38 cellular contexts compared by ENCODE assay signal in genomic region chr3:138771585-138771984, GRCh38.
"Had no signal": no experiment of that assay in that cellular context is flagged by ENCODE, and none has a peak within 500 bp of the region (broad histone marks: within the 10 kb centered on the region; RNA-seq: fewer than 3 reads in every experiment).

No MANE protein-coding gene starts in this region.

- H3K27ac ChIP-seq: adrenal gland, ascending aorta, body of pancreas, brain microvascular endothelial cell, breast epithelium, cardiac muscle cell had no signal

- H3K4me3 Mint-ChIP-seq: activated naive CD4-positive, alpha-beta T cell treated with anti-CD3 and anti-CD28 coated beads for 36 hours; activated naive CD4-positive, alpha-beta T cell treated with anti-CD3 and anti-CD28 coated beads, Interleukin-2, amount 10 ng/mL, durations not matched to agents 7 days and 5 days; activated naive CD4-positive, alpha-beta T cell treated with anti-CD3 and anti-CD28 coated beads, Interleukin-2, amount 50 U/mL, for 24 hours; activated naive CD8-positive, alpha-beta T cell; activated naive CD8-positive, alpha-beta T cell treated with anti-CD3 and anti-CD28 coated beads for 36 hours; activated naive CD8-positive, alpha-beta T cell treated with anti-CD3 and anti-CD28 coated beads, Interleukin-2, amount 10 ng/mL, durations not matched to agents 7 days and 5 days; activated naive CD8-positive, alpha-beta T cell treated with anti-CD3 and anti-CD28 coated beads, Interleukin-2, amount 50 U/mL, for 24 hours; activated T-cell treated with anti-CD3 and anti-CD28 coated beads, Interleukin-2, amount 50 U/mL, for 24 hours; activated T-cell treated with anti-CD3 and anti-CD28 coated beads, Interleukin-2, amount 50 U/mL, for 4 hours; activated T-cell treated with anti-CD3 and anti-CD28 coated beads, Interleukin-2, amount 50 U/mL, for 72 hours; activated T-helper 1 cell treated with anti-CD3 and anti-CD28 coated beads, Interleukin-12 subunit alpha, Interleukin-12 subunit beta, Interleukin-2, Interleukin-4 antibody, amounts not matched to agents 30 ng/mL and 10 ng/mL and 1 ng/mL, durations not matched to agents 14 hours and 24 hours and 36 hours; activated T-helper 17 cell treated with anti-CD3 and anti-CD28 coated beads, Interleukin-2, amount 50 U/mL, for 72 hours; brain; central memory CD8-positive, alpha-beta T cell had no signal

- H3K36me3 ChIP-seq: adrenal gland, brain microvascular endothelial cell, breast epithelium, cardiac muscle cell had no signal

- H3K4me3 ChIP-seq: adrenal gland, ascending aorta, body of pancreas, breast epithelium, cardiac muscle cell had no signal

- H3K4me1 Mint-ChIP-seq: central memory CD8-positive, alpha-beta T cell had no signal

- H3K9me3 Mint-ChIP-seq: activated naive CD4-positive, alpha-beta T cell treated with anti-CD3 and anti-CD28 coated beads, Interleukin-2, amount 50 U/mL, for 24 hours; activated naive CD4-positive, alpha-beta T cell treated with anti-CD3 and anti-CD28 coated beads, Interleukin-2, amount 50 U/mL, for 72 hours; activated naive CD8-positive, alpha-beta T cell treated with anti-CD3 and anti-CD28 coated beads for 36 hours; activated naive CD8-positive, alpha-beta T cell treated with anti-CD3 and anti-CD28 coated beads, Interleukin-2, amount 50 U/mL, for 24 hours; activated T-cell treated with anti-CD3 and anti-CD28 coated beads, Interleukin-2, amount 50 U/mL, for 24 hours; activated T-cell treated with anti-CD3 and anti-CD28 coated beads, Interleukin-2, amount 50 U/mL, for 4 hours; activated T-helper 17 cell treated with anti-CD3 and anti-CD28 coated beads, Interleukin-2, amount 50 U/mL, for 72 hours; central memory CD8-positive, alpha-beta T cell had no signal

- DNase-seq: activated effector memory CD4-positive, alpha-beta T cell treated with anti-CD3 and anti-CD28 coated beads, Interleukin-2, amount 50 U/mL, for 16 hours; activated effector memory CD4-positive, alpha-beta T cell treated with Interleukin-2 at 50 U/mL for 16 hours; activated gamma-delta T cell treated with Interleukin-2 at 50 U/mL for 16 hours; activated naive CD4-positive, alpha-beta T cell; activated naive CD4-positive, alpha-beta T cell treated with anti-CD3 and anti-CD28 coated beads for 36 hours; activated naive CD4-positive, alpha-beta T cell treated with anti-CD3 and anti-CD28 coated beads, Interleukin-2, amount 10 ng/mL, durations not matched to agents 7 days and 5 days; activated naive CD4-positive, alpha-beta T cell treated with anti-CD3 and anti-CD28 coated beads, Interleukin-2, amount 50 U/mL, for 16 hours; activated naive CD4-positive, alpha-beta T cell treated with Interleukin-2 at 50 U/mL for 16 hours; activated naive CD8-positive, alpha-beta T cell treated with anti-CD3 and anti-CD28 coated beads for 36 hours; activated naive CD8-positive, alpha-beta T cell treated with anti-CD3 and anti-CD28 coated beads, Interleukin-2, amount 10 ng/mL, durations not matched to agents 7 days and 5 days; activated naive CD8-positive, alpha-beta T cell treated with anti-CD3 and anti-CD28 coated beads, Interleukin-2, amount 50 U/mL, for 24 hours; activated T-cell treated with anti-CD3 and anti-CD28 coated beads, Interleukin-2, amount 50 U/mL, for 24 hours; activated T-cell treated with anti-CD3 and anti-CD28 coated beads, Interleukin-2, amount 50 U/mL, for 4 hours; activated T-cell treated with anti-CD3 and anti-CD28 coated beads, Interleukin-2, amount 50 U/mL, for 48 hours; activated T-cell treated with anti-CD3 and anti-CD28 coated beads, Interleukin-2, amount 50 U/mL, for 72 hours; adrenal gland; amniotic stem cell; amygdala; anterior cingulate cortex; aorta; body of pancreas; brain microvascular endothelial cell; caudate nucleus; central memory CD4-positive, alpha-beta T cell; cerebellar nuclear complex had no signal

- H3K27ac Mint-ChIP-seq: activated naive CD4-positive, alpha-beta T cell treated with anti-CD3 and anti-CD28 coated beads for 36 hours; activated naive CD4-positive, alpha-beta T cell treated with anti-CD3 and anti-CD28 coated beads, Interleukin-2, amount 10 ng/mL, durations not matched to agents 7 days and 5 days; activated naive CD4-positive, alpha-beta T cell treated with anti-CD3 and anti-CD28 coated beads, Interleukin-2, amount 50 U/mL, for 24 hours; activated naive CD4-positive, alpha-beta T cell treated with anti-CD3 and anti-CD28 coated beads, Interleukin-2, amount 50 U/mL, for 72 hours; activated naive CD8-positive, alpha-beta T cell; activated naive CD8-positive, alpha-beta T cell treated with anti-CD3 and anti-CD28 coated beads for 36 hours; activated naive CD8-positive, alpha-beta T cell treated with anti-CD3 and anti-CD28 coated beads, Interleukin-2, amount 10 ng/mL, durations not matched to agents 7 days and 5 days; activated naive CD8-positive, alpha-beta T cell treated with anti-CD3 and anti-CD28 coated beads, Interleukin-2, amount 50 U/mL, for 24 hours; activated T-cell treated with anti-CD3 and anti-CD28 coated beads, Interleukin-2, amount 50 U/mL, for 24 hours; activated T-cell treated with anti-CD3 and anti-CD28 coated beads, Interleukin-2, amount 50 U/mL, for 72 hours; activated T-helper 1 cell treated with anti-CD3 and anti-CD28 coated beads, Interleukin-12 subunit alpha, Interleukin-12 subunit beta, Interleukin-2, Interleukin-4 antibody, amounts not matched to agents 30 ng/mL and 10 ng/mL and 1 ng/mL, durations not matched to agents 14 hours and 24 hours and 36 hours; activated T-helper 17 cell treated with anti-CD3 and anti-CD28 coated beads, Interleukin-2, amount 50 U/mL, for 72 hours; activated T-helper 2 cell treated with anti-CD3 and anti-CD28 coated beads, Interferon-gamma antibody, Interleukin-2, Interleukin-4, amounts not matched to agents 10 μg/mL and 5 μg/mL and 100 μg/mL, durations not matched to agents 14 hours and 24 hours and 36 hours; brain had no signal

- ATAC-seq: activated naive CD4-positive, alpha-beta T cell treated with anti-CD3 and anti-CD28 coated beads, Interleukin-2, amount 50 U/mL, for 72 hours; activated naive CD8-positive, alpha-beta T cell treated with anti-CD3 and anti-CD28 coated beads, Interleukin-2, amount 50 U/mL, for 24 hours; activated T-cell treated with anti-CD3 and anti-CD28 coated beads, Interleukin-2, amount 50 U/mL, for 4 hours; activated T-cell treated with anti-CD3 and anti-CD28 coated beads, Interleukin-2, amount 50 U/mL, for 72 hours; activated T-helper 17 cell treated with anti-CD3 and anti-CD28 coated beads, Interleukin-2, amount 50 U/mL, for 72 hours; body of pancreas had no signal

- H3K27me3 Mint-ChIP-seq: activated naive CD4-positive, alpha-beta T cell treated with anti-CD3 and anti-CD28 coated beads, Interleukin-2, amount 10 ng/mL, durations not matched to agents 7 days and 5 days; activated naive CD4-positive, alpha-beta T cell treated with anti-CD3 and anti-CD28 coated beads, Interleukin-2, amount 50 U/mL, for 24 hours; activated naive CD8-positive, alpha-beta T cell; activated naive CD8-positive, alpha-beta T cell treated with anti-CD3 and anti-CD28 coated beads for 36 hours; activated naive CD8-positive, alpha-beta T cell treated with anti-CD3 and anti-CD28 coated beads, Interleukin-2, amount 10 ng/mL, durations not matched to agents 7 days and 5 days; activated naive CD8-positive, alpha-beta T cell treated with anti-CD3 and anti-CD28 coated beads, Interleukin-2, amount 50 U/mL, for 24 hours; activated T-cell treated with anti-CD3 and anti-CD28 coated beads, Interleukin-2, amount 50 U/mL, for 24 hours; activated T-helper 17 cell treated with anti-CD3 and anti-CD28 coated beads, Interleukin-2, amount 50 U/mL, for 72 hours; brain; central memory CD8-positive, alpha-beta T cell had no signal

- H3K9me3 ChIP-seq: adrenal gland, body of pancreas had no signal

- FAIRE-seq: astrocyte, bronchial epithelial cell had no signal

- H3K27me3 ChIP-seq: adrenal gland, ascending aorta, body of pancreas, brain microvascular endothelial cell, breast epithelium, cardiac muscle cell had no signal
